Comparison of ENCODE assay signal across 12 cellular contexts in genomic region chr12:65681226-65681625, GRCh38.
DNase-seq lines count a peak whose midpoint lies in the region; ATAC-seq and TF ChIP-seq lines count a peak whose summit lies in the region.
"Had no signal": no experiment of that assay in that cellular context is flagged by ENCODE, and none has a peak within 500 bp of the region (broad histone marks: within the 10 kb centered on the region; RNA-seq: fewer than 3 reads in every experiment).

No MANE protein-coding gene starts in this region.

- H3K27ac ChIP-seq in IMR-90 (ENCODE audit: insufficient read depth, low read length), result no peak overlapping the region
- H3K27ac ChIP-seq in dorsolateral prefrontal cortex, result no peak overlapping the region

- no peak overlapping the region for H3K4me2 ChIP-seq in IMR-90 (ENCODE audit: low read depth, low read length)

- H2AK5ac ChIP-seq in IMR-90 (ENCODE audit: low read depth, low read length), result no peak overlapping the region

- TF ChIP-seq POLR2A in IMR-90 (IDR thresholded peaks at IDR 0.05; ENCODE audit: low read depth, low read length), result no peak

- H4K91ac ChIP-seq in IMR-90 (ENCODE audit: insufficient read depth, low read depth, low read length), result no peak overlapping the region

- H3K36me3 ChIP-seq in IMR-90 (ENCODE audit: control insufficient read depth, insufficient read depth, low read length), result no peaks in the 10 kb centered on the region

- H3K27me3 ChIP-seq in IMR-90 (ENCODE audit: control insufficient read depth, insufficient read depth, low read length), result no peaks in the 10 kb centered on the region
- peaks cover 0 to 4% (median 0%) of the 10 kb centered on the region in 45 donors for H3K27me3 ChIP-seq in dorsolateral prefrontal cortex

- H2AK9ac ChIP-seq in IMR-90 (replicated peaks; ENCODE audit: low read depth, low read length, poor library complexity), result no peak overlapping the region

- no peaks in the 10 kb centered on the region; the same call in 1 of the 2 replicates for H3K9me1 ChIP-seq in IMR-90 (ENCODE audit: insufficient read depth, low read length)

- no peak overlapping the region for H3K9ac ChIP-seq in IMR-90 (ENCODE audit: low read depth, low read length)

- dilution Hi-C loops in IMR-90 (cut with HindIII; ENCODE audit: low sequenced_read_pairs, unreplicated experiment), result no loop called here

- no peaks in the 10 kb centered on the region; the same call in 1 of the 2 replicates for H3K9me3 ChIP-seq in IMR-90 (ENCODE audit: control insufficient read depth, insufficient read depth, low read length)

- no TSS peak for BruUV-seq in IMR-90 (replicated peaks; lab: Mats Ljungman, UMichigan)

- TF ChIP-seq CTCF in IMR-90 (conservative IDR thresholded peaks at IDR 0.05; ENCODE audit: low read depth, low read length) (no peak), fibroblast of villous mesenchyme (IDR thresholded peaks at IDR 0.05; ENCODE audit: insufficient read depth, low read depth, low read length) (no peak), dorsolateral prefrontal cortex (IDR thresholded peaks at IDR 0.05 in 54 of 56, conservative IDR thresholded peaks at IDR 0.05 in 2 of 56; ENCODE audit: low read depth in 1 of 56, partially characterized antibody in 56 of 56) (no peak)

- ATAC-seq in IMR-90 (ENCODE audit: low read depth), result no peak
- ATAC-seq: GM12878 had no signal

- no peak overlapping the region for H2BK15ac ChIP-seq in IMR-90 (ENCODE audit: low read depth, low read length)

- H3K4me1 ChIP-seq in IMR-90 (ENCODE audit: control insufficient read depth, insufficient read depth, low read length), result no peaks in the 10 kb centered on the region; the same call in 1 of the 2 replicates

- no peaks in the 10 kb centered on the region for H4K20me1 ChIP-seq in IMR-90 (ENCODE audit: insufficient read depth, low read length)

- no peak overlapping the region for H3K18ac ChIP-seq in IMR-90 (ENCODE audit: low read depth, low read length)

- H3K4me3 ChIP-seq in IMR-90 (ENCODE audit: insufficient read depth, low read depth, low read length) (no peak overlapping the region), fibroblast of villous mesenchyme (ENCODE audit: low read depth, low read length) (no peak overlapping the region), dorsolateral prefrontal cortex (no peak overlapping the region)
- H3K4me3 ChIP-seq: GM12878 had no signal

- no peak overlapping the region for H2BK120ac ChIP-seq in IMR-90 (ENCODE audit: low read depth, low read length)

- CTCF ChIA-PET in IMR-90 (lab: Yijun Ruan, JAX), result interaction anchor here (0.7 kb wide), 1 partner anchor 83 kb away, joined by 3 read pairs; no protein-coding TSS in a partner anchor

- WGBS in IMR-90 (ENCODE audit: extremely low coverage in 2 of 2, insufficient read length in 1 of 2), 2 experiments, result no CpG with 5 or more reads among the region's 1 CpG

- no peak overlapping the region for H2BK20ac ChIP-seq in IMR-90 (ENCODE audit: low read depth, low read length)

- no peak overlapping the region for H4K8ac ChIP-seq in IMR-90 (ENCODE audit: low read depth in 2 of 2, low read length in 2 of 2)

- DNase-seq in IMR-90, result peak; percentile 54
- peak; percentile 73 for DNase-seq in amniotic epithelial cell (ENCODE audit: low read depth)
- peak; percentile 34 for DNase-seq in fibroblast of villous mesenchyme (ENCODE audit: low read depth)
- DNase-seq in NCI-H510A (lab: John Stamatoyannopoulos, UW), result no peak
- DNase-seq in dorsolateral prefrontal cortex, result no peak
- DNase-seq in HCEC 1CT, result no peak
- no peak for DNase-seq in GM19238 (ENCODE audit: insufficient read length, low spot score)
- DNase-seq: C1 segment of cervical spinal cord; Calu3; CD4-positive, alpha-beta T cell; DMS 273 treated with DMSO at 0.1 percent for 48 hours had no signal

- intact Hi-C loops in IMR-90 (cut with micrococcal nuclease) (no loop called here), dorsolateral prefrontal cortex (cut with DNase I) (no loop called here)

- H3K56ac ChIP-seq in IMR-90 (ENCODE audit: extremely low read depth, insufficient read depth, low read length), result no peak overlapping the region

- H3K14ac ChIP-seq in IMR-90 (replicated peaks; ENCODE audit: low read depth, low read length), result no peak overlapping the region

- no peak overlapping the region for H2AFZ ChIP-seq in IMR-90 (replicated peaks; ENCODE audit: low read length, poor library complexity)

- in situ Hi-C loops in IMR-90 (cut with MboI; ENCODE audit: low sequenced_read_pairs), result loop anchor here (25.0 kb wide), 1 partner anchor 369 kb away; no protein-coding TSS in a partner anchor

- H4K5ac ChIP-seq in IMR-90 (ENCODE audit: low read depth, low read length), result no peak overlapping the region

- TF ChIP-seq RAD21 in IMR-90 (IDR thresholded peaks at IDR 0.05; ENCODE audit: low read length), result no peak

- H3K79me1 ChIP-seq in IMR-90 (ENCODE audit: low read depth in 1 of 2, low read length in 2 of 2), result peaks cover 0 to under 1% of the 10 kb centered on the region in 2 experiments; a peak in 1 of 4 replicates

- no peak overlapping the region for H3K23ac ChIP-seq in IMR-90 (ENCODE audit: low read depth, low read length)

- H3K4ac ChIP-seq in IMR-90 (ENCODE audit: low read depth, low read length), result no peak overlapping the region

- POLR2A ChIA-PET in IMR-90 (lab: Charles Lee; ENCODE audit: unreplicated experiment), result no interaction called here

- no peak overlapping the region for H2BK5ac ChIP-seq in IMR-90 (ENCODE audit: low read depth, low read length, poor library complexity, severe bottlenecking)

TF ChIP-seq in IMR-90, 13 proteins besides CTCF, POLR2A, EP300 and RAD21:
- TF ChIP-seq BHLHE40 (IDR thresholded peaks at IDR 0.05; ENCODE audit: low read depth, low read length) (no peak), CHD1 (IDR thresholded peaks at IDR 0.05; ENCODE audit: low read depth, low read length) (no peak), RCOR1 (IDR thresholded peaks at IDR 0.05; ENCODE audit: insufficient replicate concordance, low read length) (no peak), USF2 (IDR thresholded peaks at IDR 0.05; ENCODE audit: low read depth, low read length) (no peak), CEBPB (IDR thresholded peaks at IDR 0.05; ENCODE audit: low read depth, low read length) (peak; percentile 34; the same call in 1 of the 2 replicates), FOS (IDR thresholded peaks at IDR 0.05; ENCODE audit: low read depth, low read length) (no peak)

Comparison
In these comparisons a context has a peak if more than half of its experiments do, and no peak if none do; other contexts are left out.
1. DNase-seq: peak in IMR-90 (single experiment), amniotic epithelial cell (single experiment) and fibroblast of villous mesenchyme (single experiment); none in NCI-H510A (single experiment), dorsolateral prefrontal cortex (0 of 10), HCEC 1CT (single experiment) and GM19238 (single experiment).